ENCODE assay signal across 1 cellular context in genomic region chr11:76151561-76152085, GRCh38.
TF ChIP-seq lines count a peak whose summit lies in the region.

No MANE protein-coding gene starts in this region.

TF ChIP-seq in HepG2, 621 proteins besides CTCF, POLR2A, EP300 and RAD21 (continued from another document):
- no peak for TF ChIP-seq ZNF639 (CRISPR knock-in tag; conservative IDR thresholded peaks at IDR 0.05)
- no peak for TF ChIP-seq ZNF276 (CRISPR knock-in tag; IDR thresholded peaks at IDR 0.05; ENCODE audit: low read depth)
- TF ChIP-seq ZNF598 (CRISPR knock-in tag; IDR thresholded peaks at IDR 0.05; ENCODE audit: borderline replicate concordance): 0 out of 2 replicates have a peak, but pooled peaks have one; percentile 46
- TF ChIP-seq CBFB (CRISPR knock-in tag; IDR thresholded peaks at IDR 0.05): no peak
- no peak for TF ChIP-seq DR1 (CRISPR knock-in tag; IDR thresholded peaks at IDR 0.05)
- TF ChIP-seq ZNF280B (CRISPR knock-in tag; IDR thresholded peaks at IDR 0.05; ENCODE audit: borderline replicate concordance): 0 out of 2 replicates have a peak, but pooled peaks have one; percentile 2
